In genomic region chr2:216877085-216877484, GRCh38 we compare ENCODE assay signal across 17 cellular contexts. TPM values are rescaled to one million over a fixed set of nuclear protein-coding genes. Genes with fewer than 3 reads are reported as not detected.
DNase-seq lines count a peak whose midpoint lies in the region; ATAC-seq and TF ChIP-seq lines count a peak whose summit lies in the region.
"Had no signal": no experiment of that assay in that cellular context is flagged by ENCODE, and none has a peak within 500 bp of the region (broad histone marks: within the 10 kb centered on the region; RNA-seq: fewer than 3 reads in every experiment).

No MANE protein-coding gene starts in this region.

- no peaks in the 10 kb centered on the region for H3K79me1 ChIP-seq in H9 (ENCODE audit: insufficient read depth, low read depth, low read length, poor library complexity, severe bottlenecking)

- no peak overlapping the region for H2BK5ac ChIP-seq in H9 (ENCODE audit: insufficient read length, low read length)

- peak; percentile 45; the same call in 2 of the 3 replicates for TF ChIP-seq CTCF in H9 (conservative IDR thresholded peaks at IDR 0.05)
- peak; percentile 7 for TF ChIP-seq CTCF in RWPE2 (IDR thresholded peaks at IDR 0.05; ENCODE audit: poor library complexity, severe bottlenecking)
- no peak for TF ChIP-seq CTCF in mucosa of descending colon (IDR thresholded peaks at IDR 0.05)

- H2BK20ac ChIP-seq in H9 (ENCODE audit: low read depth, low read length, poor library complexity, severe bottlenecking) = no peak overlapping the region

- no peak overlapping the region for H4K5ac ChIP-seq in H9 (ENCODE audit: insufficient read length, low read depth, low read length)

- no peak overlapping the region for H2BK120ac ChIP-seq in H9 (ENCODE audit: low read depth, low read length, poor library complexity, severe bottlenecking)

- ATAC-seq in RWPE2 (ENCODE audit: low read depth) (no peak), mucosa of descending colon (no peak)
- ATAC-seq in natural killer cell treated with Interleukin-12 subunit alpha and Interleukin-12 subunit beta and Interleukin-15 and Interleukin-18, amount 100 ng/mL, for 72 hours = no peak

- H3K56ac ChIP-seq in H9 (ENCODE audit: insufficient read length, low read depth, low read length) = no peak overlapping the region

- no peak overlapping the region for H3K4ac ChIP-seq in H9 (ENCODE audit: low read depth, low read length)

- H3K4me3 ChIP-seq in RWPE2 (ENCODE audit: severe bottlenecking) (no peak overlapping the region), mucosa of descending colon (no peak overlapping the region)
- H3K4me3 ChIP-seq: prostate gland had no signal

- H3T11ph ChIP-seq in H9 (ENCODE audit: low read length) = no peak overlapping the region

- H3K27ac ChIP-seq in H9 (ENCODE audit: insufficient read length, low read depth, low read length) = no peak overlapping the region
- no peak overlapping the region for H3K27ac ChIP-seq in RWPE2 (ENCODE audit: poor library complexity, severe bottlenecking)
- H3K27ac ChIP-seq: prostate gland had no signal

- intact Hi-C loops in mucosa of descending colon (cut with DNase I, micrococcal nuclease) = no loop called here

- no peaks in the 10 kb centered on the region for H3K36me3 ChIP-seq in RWPE2 (ENCODE audit: low read depth)
- H3K36me3 ChIP-seq in mucosa of descending colon (ENCODE audit: low read depth) = no peaks in the 10 kb centered on the region
- H3K36me3 ChIP-seq: prostate gland had no signal

- H3K4me3 Mint-ChIP-seq in H9 = no peak overlapping the region
- no peak overlapping the region for H3K4me3 Mint-ChIP-seq in natural killer cell treated with Interleukin-12 subunit alpha and Interleukin-12 subunit beta and Interleukin-15 and Interleukin-18, amount 100 ng/mL, for 72 hours
- H3K4me3 Mint-ChIP-seq: activated naive CD4-positive, alpha-beta T cell treated with anti-CD3 and anti-CD28 coated beads for 36 hours; stimulated activated naive CD8-positive, alpha-beta T cell treated with anti-CD3 and anti-CD28 coated beads, Interleukin-15, Interleukin-2, amounts not matched to agents 100 ng/mL and 50 ng/mL, for 24 hours had no signal

- no peak overlapping the region for H3K23ac ChIP-seq in H9 (ENCODE audit: insufficient read length, low read depth, low read length)

- in situ Hi-C loops in ACHN (cut with HindIII; ENCODE audit: low pct_ligation_motif_present, low pct_unique_long_range_greater_than_20kb, low sequenced_read_pairs) = no loop called here

- H4K20me1 ChIP-seq in H9 (ENCODE audit: control insufficient read depth, insufficient read depth, insufficient read length) = no peaks in the 10 kb centered on the region

- peaks cover 6% of the 10 kb centered on the region for H3K27me3 Mint-ChIP-seq in H9 (ENCODE audit: low read depth)
- peaks cover 0 to 2% of the 10 kb centered on the region in 2 donors for H3K27me3 Mint-ChIP-seq in natural killer cell treated with Interleukin-12 subunit alpha and Interleukin-12 subunit beta and Interleukin-15 and Interleukin-18, amount 100 ng/mL, for 72 hours
- H3K27me3 Mint-ChIP-seq: stimulated activated naive CD8-positive, alpha-beta T cell treated with anti-CD3 and anti-CD28 coated beads, Interleukin-15, Interleukin-2, amounts not matched to agents 100 ng/mL and 50 ng/mL, for 24 hours had no signal

- no peak overlapping the region for H2BK15ac ChIP-seq in H9 (ENCODE audit: low read depth, low read length)

- H3K9ac ChIP-seq in H9 (ENCODE audit: extremely low read depth, insufficient read length, low read length) = no peak overlapping the region

- no peak overlapping the region for H4K91ac ChIP-seq in H9 (ENCODE audit: insufficient read length, low read depth, low read length)

- H3K4me1 Mint-ChIP-seq in H9 = no peaks in the 10 kb centered on the region
- H3K4me1 Mint-ChIP-seq in natural killer cell treated with Interleukin-12 subunit alpha and Interleukin-12 subunit beta and Interleukin-15 and Interleukin-18, amount 100 ng/mL, for 72 hours (ENCODE audit: low read depth in 2 of 2) = peaks cover 19 to 22% of the 10 kb centered on the region in 2 donors

- H3K23me2 ChIP-seq in H9 (ENCODE audit: insufficient read length, low read depth, low read length, poor library complexity, severe bottlenecking) = no peaks in the 10 kb centered on the region

- H3K18ac ChIP-seq in H9 (ENCODE audit: insufficient read length, low read depth, low read length) = no peak overlapping the region

- H3K9me3 Mint-ChIP-seq in H9 = no peaks in the 10 kb centered on the region
- no peaks in the 10 kb centered on the region for H3K9me3 Mint-ChIP-seq in natural killer cell treated with Interleukin-12 subunit alpha and Interleukin-12 subunit beta and Interleukin-15 and Interleukin-18, amount 100 ng/mL, for 72 hours
- H3K9me3 Mint-ChIP-seq: activated naive CD4-positive, alpha-beta T cell treated with anti-CD3 and anti-CD28 coated beads for 36 hours; stimulated activated naive CD8-positive, alpha-beta T cell treated with anti-CD3 and anti-CD28 coated beads, Interleukin-15, Interleukin-2, amounts not matched to agents 100 ng/mL and 50 ng/mL, for 24 hours had no signal

- no peaks in the 10 kb centered on the region for H3K9me3 ChIP-seq in H9 (ENCODE audit: control insufficient read depth, low read depth, low read length)
- no peaks in the 10 kb centered on the region for H3K9me3 ChIP-seq in RWPE2 (ENCODE audit: severe bottlenecking)
- no peaks in the 10 kb centered on the region for H3K9me3 ChIP-seq in mucosa of descending colon
- H3K9me3 ChIP-seq: prostate gland had no signal

- no peaks in the 10 kb centered on the region for H3K36me3 Mint-ChIP-seq in H9 (ENCODE audit: insufficient read depth in 1 of 3, low read depth in 3 of 3)
- H3K36me3 Mint-ChIP-seq in natural killer cell treated with Interleukin-12 subunit alpha and Interleukin-12 subunit beta and Interleukin-15 and Interleukin-18, amount 100 ng/mL, for 72 hours = no peaks in the 10 kb centered on the region

- H4K8ac ChIP-seq in H9 (replicated peaks; ENCODE audit: insufficient read length, low read depth, low read length) = no peak overlapping the region

- H3K79me2 ChIP-seq in H9 (ENCODE audit: insufficient read depth, low read length) = no peaks in the 10 kb centered on the region

- H3K27me3 ChIP-seq in H9 (ENCODE audit: insufficient read depth, low read length) (no peaks in the 10 kb centered on the region), RWPE2 (ENCODE audit: insufficient read depth, poor library complexity, severe bottlenecking) (no peaks in the 10 kb centered on the region)

- no peaks in the 10 kb centered on the region for H3K4me1 ChIP-seq in H9 (ENCODE audit: insufficient read depth, low read length)
- no peaks in the 10 kb centered on the region for H3K4me1 ChIP-seq in RWPE2 (ENCODE audit: insufficient read depth, poor library complexity, severe bottlenecking)
- H3K4me1 ChIP-seq in mucosa of descending colon (ENCODE audit: low read depth) = no peaks in the 10 kb centered on the region
- H3K4me1 ChIP-seq: prostate gland had no signal

- DNase-seq in ACHN = peak; percentile 12
- DNase-seq in H9 = no peak
- no peak for DNase-seq in RWPE2 (ENCODE audit: low spot score)
- peak; percentile 37 to 52 for DNase-seq in erythroblast (lab: John Stamatoyannopoulos, UW)
- DNase-seq in natural killer cell treated with Interleukin-12 subunit alpha and Interleukin-12 subunit beta and Interleukin-15 and Interleukin-18, amount 100 ng/mL, for 72 hours (ENCODE audit: low spot score) = no peak
- DNase-seq in mucosa of descending colon = no peak
- DNase-seq in SIG-M5 treated with dmso at 0.1 percent for 504 hours (lab: John Stamatoyannopoulos, UW; ENCODE audit: unreplicated experiment) = no peak
- no peak for DNase-seq in NCI-H2081 (lab: John Stamatoyannopoulos, UW)
- DNase-seq: activated CD8-positive, alpha-beta memory T cell treated with anti-CD3 and anti-CD28 coated beads, Interleukin-2, amount 50 U/mL, for 48 hours; activated naive CD4-positive, alpha-beta T cell treated with anti-CD3 and anti-CD28 coated beads for 36 hours; Calu3; SHP77 had no signal

- no peak for TF ChIP-seq POLR2A in erythroblast (IDR thresholded peaks at IDR 0.05; ENCODE audit: low read length)

- WGBS in H9 (ENCODE audit: extremely low coverage, insufficient read length, low lambda C conversion rate) = no CpG with 5 or more reads among the region's 3 CpGs

- H3K27ac Mint-ChIP-seq in H9 = no peak overlapping the region
- no peak overlapping the region for H3K27ac Mint-ChIP-seq in natural killer cell treated with Interleukin-12 subunit alpha and Interleukin-12 subunit beta and Interleukin-15 and Interleukin-18, amount 100 ng/mL, for 72 hours
- H3K27ac Mint-ChIP-seq: activated naive CD4-positive, alpha-beta T cell treated with anti-CD3 and anti-CD28 coated beads for 36 hours; stimulated activated naive CD8-positive, alpha-beta T cell treated with anti-CD3 and anti-CD28 coated beads, Interleukin-15, Interleukin-2, amounts not matched to agents 100 ng/mL and 50 ng/mL, for 24 hours had no signal

- H2BK12ac ChIP-seq in H9 (ENCODE audit: insufficient read length, low read depth, low read length) = no peak overlapping the region

- H2AK5ac ChIP-seq in H9 (ENCODE audit: insufficient read length, low read length) = no peak overlapping the region

- H3K14ac ChIP-seq in H9 (ENCODE audit: insufficient read depth, low read length) = no peak overlapping the region

- H3K4me2 ChIP-seq in H9 (ENCODE audit: insufficient read depth, insufficient read length, low read length) = no peak overlapping the region

- H2AFZ ChIP-seq in H9 (ENCODE audit: low read length) = no peak overlapping the region

RNA-seq across cellular contexts. Expression of gene TNP1, which starts 17.2 kb away (rescaled TPM):
- not detected in 2 replicates for total RNA-seq in H9 (2021)
- total RNA-seq in natural killer cell treated with Interleukin-12 subunit alpha and Interleukin-12 subunit beta and Interleukin-15 and Interleukin-18, amount 100 ng/mL, for 72 hours = not detected
- not detected for total RNA-seq in mucosa of descending colon
- total RNA-seq: activated naive CD4-positive, alpha-beta T cell treated with anti-CD3 and anti-CD28 coated beads for 36 hours; Calu3; frontal cortex; liver; ureter had no signal

Comparison
In these comparisons a context has a peak if more than half of its experiments do, and no peak if none do; other contexts are left out.
1. DNase-seq: peak in ACHN (single experiment) and erythroblast (2 of 2); none in H9 (single experiment), RWPE2 (single experiment), natural killer cell treated with Interleukin-12 subunit alpha and Interleukin-12 subunit beta and Interleukin-15 and Interleukin-18, amount 100 ng/mL, for 72 hours (single experiment), mucosa of descending colon (0 of 3), SIG-M5 treated with dmso at 0.1 percent for 504 hours (single experiment) and NCI-H2081 (0 of 2).